ENCODE assay signal across 24 cellular contexts in genomic region chr1:200288226-200288625, GRCh38.
"Had no signal": no experiment of that assay in that cellular context is flagged by ENCODE, and none has a peak within 500 bp of the region (broad histone marks: within the 10 kb centered on the region; RNA-seq: fewer than 3 reads in every experiment).

No MANE protein-coding gene starts in this region.

- H3K27me3 Mint-ChIP-seq: dendritic cell treated with granulocyte-macrophage colony-stimulating factor and Interleukin-4, amounts not matched to agents 40 ng/mL and 50 ng/mL, for 4 days; effector memory CD8-positive, alpha-beta T cell had no signal

- H3K4me1 ChIP-seq: colonic mucosa, esophagus muscularis mucosa, esophagus squamous epithelium, foreskin keratinocyte, gastrocnemius medialis, gastroesophageal sphincter, heart left ventricle, heart right ventricle had no signal

- H3K27ac ChIP-seq: colonic mucosa, coronary artery, dorsolateral prefrontal cortex, epithelial cell of prostate, esophagus muscularis mucosa, esophagus squamous epithelium, foreskin keratinocyte, gastrocnemius medialis, gastroesophageal sphincter, heart left ventricle, heart right ventricle had no signal

- H3K4me3 ChIP-seq: colonic mucosa, coronary artery, dorsolateral prefrontal cortex, esophagus muscularis mucosa, esophagus squamous epithelium, gastrocnemius medialis, gastroesophageal sphincter, heart left ventricle, heart right ventricle had no signal

- H3K9me3 Mint-ChIP-seq: effector memory CD8-positive, alpha-beta T cell had no signal

- ATAC-seq: effector memory CD8-positive, alpha-beta T cell; esophagus mucosa; foreskin keratinocyte; gastrocnemius medialis; gastroesophageal sphincter; heart left ventricle; heart right ventricle had no signal

- H3K4me3 Mint-ChIP-seq: dendritic cell treated with granulocyte-macrophage colony-stimulating factor and Interleukin-4, amounts not matched to agents 40 ng/mL and 50 ng/mL, for 4 days; effector memory CD8-positive, alpha-beta T cell had no signal

- H3K9me3 ChIP-seq: colonic mucosa, esophagus muscularis mucosa, esophagus squamous epithelium, gastrocnemius medialis, gastroesophageal sphincter, heart left ventricle, heart right ventricle had no signal

- H3K36me3 ChIP-seq: colonic mucosa, esophagus muscularis mucosa, esophagus squamous epithelium, gastrocnemius medialis, gastroesophageal sphincter, heart left ventricle, heart right ventricle had no signal

- DNase-seq: colonic mucosa; cortex of kidney; dermis blood vessel endothelial cell; dorsolateral prefrontal cortex; effector CD4-positive, alpha-beta T cell; effector CD8-positive, alpha-beta T cell; effector memory CD4-positive, alpha-beta T cell; effector memory CD8-positive, alpha-beta T cell; erythroblast; esophagus squamous epithelium; foreskin fibroblast; foreskin keratinocyte; foreskin melanocyte; gastrocnemius medialis; glutamatergic neuron; head of caudate nucleus; heart left ventricle; heart right ventricle had no signal

- H3K27ac Mint-ChIP-seq: dendritic cell treated with granulocyte-macrophage colony-stimulating factor and Interleukin-4, amounts not matched to agents 40 ng/mL and 50 ng/mL, for 4 days; effector memory CD8-positive, alpha-beta T cell had no signal

- H3K27me3 ChIP-seq: colonic mucosa, dorsolateral prefrontal cortex, esophagus muscularis mucosa, foreskin keratinocyte, gastrocnemius medialis, gastroesophageal sphincter, heart left ventricle, heart right ventricle had no signal
